ENCODE assay signal across 11 cellular contexts in the genomic region with DNA sequence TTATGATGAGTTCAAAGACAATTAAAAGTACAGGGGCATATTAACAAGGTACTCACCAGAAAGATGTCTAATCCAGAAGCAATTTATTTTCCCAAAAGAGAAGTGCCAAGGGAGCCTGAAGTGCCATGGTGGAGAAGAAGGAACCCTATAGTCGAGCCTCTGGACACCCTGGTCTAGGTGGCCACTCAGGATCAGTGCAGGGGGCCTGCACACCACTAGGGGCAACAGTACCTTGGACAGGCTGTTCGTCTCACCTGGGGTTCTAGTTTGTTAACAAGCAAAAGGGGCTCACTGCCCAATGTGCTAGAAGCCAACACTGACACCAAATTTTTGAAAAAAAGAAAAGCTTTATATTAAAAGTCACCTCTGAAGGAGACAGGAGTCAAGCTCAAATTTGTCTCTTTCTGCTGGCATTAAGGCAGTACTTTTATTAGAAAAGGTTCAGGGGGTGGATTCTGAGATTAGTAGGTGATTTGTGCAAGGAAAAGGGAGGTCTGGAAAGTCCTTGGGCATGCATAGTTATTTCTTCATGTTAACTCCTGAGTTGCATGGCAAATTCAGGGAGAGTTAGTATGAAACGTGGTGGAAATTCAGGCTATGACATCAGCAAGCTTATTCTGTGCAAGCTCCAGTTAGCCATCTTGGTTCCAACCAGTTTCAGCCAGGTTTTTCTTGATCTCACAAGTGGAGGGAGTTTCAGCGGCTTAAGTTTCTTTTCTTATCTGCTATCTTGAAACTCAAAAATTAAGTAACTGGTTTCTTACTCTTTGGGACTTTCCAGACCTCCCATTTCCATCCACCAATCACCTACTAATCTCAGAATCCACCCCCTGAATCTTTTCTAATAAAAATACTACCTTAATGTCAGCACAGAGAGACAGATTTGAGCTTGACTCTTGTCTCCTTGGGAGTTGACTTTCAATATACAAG. TPM values are rescaled to one million over a fixed set of nuclear protein-coding genes. Genes with fewer than 3 reads are reported as not detected.
DNase-seq lines count a peak whose midpoint lies in the region; ATAC-seq and TF ChIP-seq lines count a peak whose summit lies in the region.
"Had no signal": no experiment of that assay in that cellular context is flagged by ENCODE, and none has a peak within 500 bp of the region (broad histone marks: within the 10 kb centered on the region; RNA-seq: fewer than 3 reads in every experiment).

No MANE protein-coding gene starts in this region.

- H3K4me3 ChIP-seq in testis (no peak overlapping the region), prostate gland (no peak overlapping the region)

- H2BK5ac ChIP-seq in H9 (ENCODE audit: insufficient read length, low read length), result no peak overlapping the region

- no peak overlapping the region for H4K5ac ChIP-seq in H9 (ENCODE audit: insufficient read length, low read depth, low read length)

- no peak overlapping the region for H3K4me3 Mint-ChIP-seq in H9
- H3K4me3 Mint-ChIP-seq: CD4-positive, alpha-beta memory T cell had no signal

- H2AK5ac ChIP-seq in H9 (ENCODE audit: insufficient read length, low read length), result no peak overlapping the region

- TF ChIP-seq CTCF in H9 (conservative IDR thresholded peaks at IDR 0.05) (peak; percentile 49), testis (IDR thresholded peaks at IDR 0.05) (no peak), prostate gland (IDR thresholded peaks at IDR 0.05) (no peak)

- H3K79me1 ChIP-seq in H9 (ENCODE audit: insufficient read depth, low read depth, low read length, poor library complexity, severe bottlenecking), result no peaks in the 10 kb centered on the region

- no peaks in the 10 kb centered on the region for H4K20me1 ChIP-seq in H9 (ENCODE audit: control insufficient read depth, insufficient read depth, insufficient read length)

- WGBS in H9 (ENCODE audit: extremely low coverage, insufficient read length, low lambda C conversion rate), result no CpG with 5 or more reads among the region's 4 CpGs
- WGBS in testis, 2 donors, result 58 to 61% methylated on average over 4 of the region's 4 CpGs
- 68% methylated on average over 4 of the region's 4 CpGs for WGBS in prostate gland

- H2AFZ ChIP-seq in H9 (ENCODE audit: low read length), result no peak overlapping the region

- H3K27ac ChIP-seq in H9 (ENCODE audit: insufficient read length, low read depth, low read length), result no peak overlapping the region
- peak overlapping the region; percentile 64 to 69 for H3K27ac ChIP-seq in testis
- no peak overlapping the region for H3K27ac ChIP-seq in prostate gland

- H2BK12ac ChIP-seq in H9 (ENCODE audit: insufficient read length, low read depth, low read length), result no peak overlapping the region

- no peak overlapping the region for H3K14ac ChIP-seq in H9 (ENCODE audit: insufficient read depth, low read length)

- intact Hi-C loops in testis (cut with DNase I; ENCODE audit: low total_unique reads), result no loop called here
- intact Hi-C loops in prostate gland (cut with DNase I), result no loop called here

- no peak overlapping the region for H4K91ac ChIP-seq in H9 (ENCODE audit: insufficient read length, low read depth, low read length)

- no peak overlapping the region for H2BK15ac ChIP-seq in H9 (ENCODE audit: low read depth, low read length)

- H3K9ac ChIP-seq in H9 (ENCODE audit: extremely low read depth, insufficient read length, low read length), result no peak overlapping the region

- no peak overlapping the region for H3K56ac ChIP-seq in H9 (ENCODE audit: insufficient read length, low read depth, low read length)

- no peaks in the 10 kb centered on the region for H3K79me2 ChIP-seq in H9 (ENCODE audit: insufficient read depth, low read length)

- H4K8ac ChIP-seq in H9 (replicated peaks; ENCODE audit: insufficient read length, low read depth, low read length), result no peak overlapping the region

- peak; percentile 18 for DNase-seq in stimulated activated CD4-positive, alpha-beta T cell treated with anti-CD3 and anti-CD28 coated beads, Interleukin-15, amount 100 ng/mL, for 24 hours
- DNase-seq in stimulated activated CD4-positive, alpha-beta T cell treated with anti-CD3 and anti-CD28 coated beads, Interleukin-12 subunit alpha, Interleukin-12 subunit beta, amount 100 ng/mL, for 4 hours, result no peak
- DNase-seq in H9 (no peak), testis (peak; percentile 53), prostate gland (ENCODE audit: low spot score) (no peak), MV-4-11 (lab: John Stamatoyannopoulos, UW) (no peak), NCI-H526 (lab: John Stamatoyannopoulos, UW) (no peak)
- DNase-seq: anterior cingulate cortex had no signal

- peaks cover 22 to 23% of the 10 kb centered on the region in 2 experiments for H3K4me1 Mint-ChIP-seq in H9
- H3K4me1 Mint-ChIP-seq: CD4-positive, alpha-beta memory T cell had no signal

- no peak overlapping the region for H3K4me2 ChIP-seq in H9 (ENCODE audit: insufficient read depth, insufficient read length, low read length)

- H3K4me1 ChIP-seq in H9 (ENCODE audit: insufficient read depth, low read length) (no peaks in the 10 kb centered on the region; the same call in 1 of the 2 replicates), testis (peaks cover 8% of the 10 kb centered on the region), prostate gland (replicated peaks) (no peaks in the 10 kb centered on the region)

- no peak overlapping the region for H2BK120ac ChIP-seq in H9 (ENCODE audit: low read depth, low read length, poor library complexity, severe bottlenecking)

- ATAC-seq in HG03521 (IDR thresholded peaks at IDR 0.05; ENCODE audit: unreplicated experiment), result peak; percentile 59

- H3K27me3 Mint-ChIP-seq in H9 (ENCODE audit: low read depth), result peaks cover 7% of the 10 kb centered on the region; the same call in 1 of the 2 replicates

- no peak overlapping the region for H3T11ph ChIP-seq in H9 (ENCODE audit: low read length)

- H3K23me2 ChIP-seq in H9 (ENCODE audit: insufficient read length, low read depth, low read length, poor library complexity, severe bottlenecking), result no peaks in the 10 kb centered on the region

- H3K27me3 ChIP-seq in H9 (ENCODE audit: insufficient read depth, low read length) (no peaks in the 10 kb centered on the region), testis (no peaks in the 10 kb centered on the region), prostate gland (replicated peaks; ENCODE audit: insufficient read depth) (no peaks in the 10 kb centered on the region)

- no peak overlapping the region for H3K4ac ChIP-seq in H9 (ENCODE audit: low read depth, low read length)

- no peak overlapping the region for H3K18ac ChIP-seq in H9 (ENCODE audit: insufficient read length, low read depth, low read length)

- no peaks in the 10 kb centered on the region for H3K36me3 Mint-ChIP-seq in H9 (ENCODE audit: insufficient read depth in 1 of 3, low read depth in 3 of 3)
- H3K36me3 Mint-ChIP-seq: CD4-positive, alpha-beta memory T cell had no signal

- H3K23ac ChIP-seq in H9 (ENCODE audit: insufficient read length, low read depth, low read length), result no peak overlapping the region

- H3K27ac Mint-ChIP-seq in H9, result 0 out of 7 replicates have a peak overlapping the region, but pooled peaks of 1 of the 3 experiments have one; percentile 16
- H3K27ac Mint-ChIP-seq: CD4-positive, alpha-beta memory T cell had no signal

- H3K9me3 ChIP-seq in H9 (ENCODE audit: control insufficient read depth, low read depth, low read length) (no peaks in the 10 kb centered on the region), testis (no peaks in the 10 kb centered on the region), prostate gland (no peaks in the 10 kb centered on the region)

- TF ChIP-seq POLR2A in testis (IDR thresholded peaks at IDR 0.05), result no peak
- TF ChIP-seq POLR2A in prostate gland (IDR thresholded peaks at IDR 0.05), result no peak

- H2BK20ac ChIP-seq in H9 (ENCODE audit: low read depth, low read length, poor library complexity, severe bottlenecking), result no peak overlapping the region

- H3K9me3 Mint-ChIP-seq in H9, result no peaks in the 10 kb centered on the region

- H3K36me3 ChIP-seq in testis (ENCODE audit: low read depth, missing control alignments) (no peaks in the 10 kb centered on the region), prostate gland (no peaks in the 10 kb centered on the region)

RNA-seq across cellular contexts. Expression of gene CBY2, which starts 0.9 kb away (rescaled TPM):
- total RNA-seq in H9 (2021) (not detected in 2 replicates), testis (100 to 1,000 TPM in 1 of 2 donors, 10 to 100 TPM in 1; 49.1 to 115 TPM), prostate gland (1 to 10 TPM in 1 of 2 donors, not detected in 1; 3.4 TPM)
- polyA plus RNA-seq in testis (ENCODE audit: insufficient read depth, low read depth, low replicate concordance), result 34.3 TPM
- total RNA-seq: frontal cortex had no signal

Comparison
In these comparisons a context has a peak if more than half of its experiments do, and no peak if none do; other contexts are left out.
1. DNase-seq: peak in stimulated activated CD4-positive, alpha-beta T cell treated with anti-CD3 and anti-CD28 coated beads, Interleukin-15, amount 100 ng/mL, for 24 hours (single experiment) and testis (single experiment); none in stimulated activated CD4-positive, alpha-beta T cell treated with anti-CD3 and anti-CD28 coated beads, Interleukin-12 subunit alpha, Interleukin-12 subunit beta, amount 100 ng/mL, for 4 hours (single experiment), H9 (single experiment), prostate gland (single experiment), MV-4-11 (single experiment) and NCI-H526 (0 of 2).
2. H3K27ac ChIP-seq: peak in testis (2 of 2); none in H9 (single experiment) and prostate gland (0 of 2).
3. RNA of gene CBY2, which starts 0.9 kb away (total RNA-seq): 49.1 to 115 TPM in testis; 3.4 TPM in prostate gland and not detected in H9; every median in the first group is over 10 times any median in the second.